ENCODE assay signal across 17 cellular contexts in the genomic region with DNA sequence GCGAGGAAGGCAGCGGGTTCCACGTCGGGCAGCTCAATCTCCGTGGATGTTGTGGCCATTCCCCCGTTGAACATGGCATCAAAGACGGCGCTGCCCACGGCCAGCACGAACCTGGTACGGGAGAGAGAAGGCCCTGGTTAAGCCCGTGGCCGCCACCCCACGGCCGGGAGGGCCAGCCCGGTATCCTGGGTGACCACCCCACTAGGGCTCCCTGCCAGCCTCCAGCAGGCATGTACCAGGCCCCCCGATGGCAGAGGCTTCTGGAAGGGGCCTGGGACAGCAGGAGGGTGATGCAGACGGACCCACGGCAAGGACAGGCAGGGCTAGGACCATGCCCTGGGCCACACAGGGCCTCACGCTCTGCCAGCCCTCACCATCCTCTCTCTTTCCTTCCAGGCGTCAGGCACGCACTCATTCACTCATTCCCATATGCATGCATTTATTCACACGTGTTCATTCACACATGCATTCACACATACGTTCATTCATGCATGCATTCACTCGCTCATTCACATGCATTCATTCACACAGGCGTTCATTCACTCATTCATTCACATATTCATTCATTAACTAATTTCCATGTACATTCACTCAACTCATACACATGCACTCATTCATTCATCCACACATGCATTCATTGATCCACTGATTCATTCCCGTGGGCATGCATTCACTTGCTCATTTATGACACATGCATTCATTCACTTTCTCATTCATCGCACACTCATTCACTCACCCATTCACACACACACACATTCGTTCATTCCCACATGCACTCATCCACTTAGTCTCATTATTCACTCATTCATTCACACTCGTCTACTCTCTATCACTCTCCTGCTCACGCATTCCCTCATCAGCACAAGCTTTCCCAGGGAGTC. TPM values are rescaled to one million over a fixed set of nuclear protein-coding genes. Genes with fewer than 3 reads are reported as not detected.
DNase-seq lines count a peak whose midpoint lies in the region; ATAC-seq, FAIRE-seq and TF ChIP-seq lines count a peak whose summit lies in the region.
"Had no signal": no experiment of that assay in that cellular context is flagged by ENCODE, and none has a peak within 500 bp of the region (broad histone marks: within the 10 kb centered on the region; RNA-seq: fewer than 3 reads in every experiment).

No MANE protein-coding gene starts in this region.

- TF ChIP-seq RAD21 in HepG2 (CRISPR knock-in tag; IDR thresholded peaks at IDR 0.05) (no peak), GM12878 (IDR thresholded peaks at IDR 0.05; ENCODE audit: insufficient read depth, low read depth, low read length) (no peak)

- H3K4me1 ChIP-seq in HepG2 (ENCODE audit: insufficient read depth, low read length) (no peaks in the 10 kb centered on the region), right lobe of liver (no peaks in the 10 kb centered on the region), GM12878 (ENCODE audit: control insufficient read depth, insufficient read depth, low read length) (peaks cover 7% of the 10 kb centered on the region)

- no peak; the same call in 2 of the 3 replicates for ATAC-seq in HepG2
- ATAC-seq in right lobe of liver: no peak
- no peak for ATAC-seq in GM12878

- no peak overlapping the region for H3K9ac ChIP-seq in HepG2 (ENCODE audit: insufficient read depth, low read depth, low read length)
- H3K9ac ChIP-seq in GM12878 (ENCODE audit: control insufficient read depth, insufficient read depth, low read length): no peak overlapping the region
- H3K9ac ChIP-seq: GM23248 had no signal

- DNase-seq in HepG2 (ENCODE audit: low spot score) (no peak), right lobe of liver (no peak), GM12878 (ENCODE audit: low read depth, low spot score) (no peak), iPS-NIHi11 (ENCODE audit: low spot score) (peak; percentile 5), SK-N-DZ (ENCODE audit: low spot score) (no peak), dermis blood vessel endothelial cell (no peak), GM13976 (ENCODE audit: low spot score) (no peak)
- DNase-seq: C1 segment of cervical spinal cord, DMS79 treated with DMSO at 0.1 percent for 48 hours, GM23248, IMR-90, NCI-H187, NCI-H446, NCI-H69, SIG-M5 had no signal

- BruUV-seq in HepG2 (replicated peaks; lab: Mats Ljungman, UMichigan) (no TSS peak), GM12878 (replicated peaks; lab: Mats Ljungman, UMichigan) (TSS peak; percentile 62)

- H3K79me2 ChIP-seq in HepG2 (ENCODE audit: insufficient read depth, low read length) (no peaks in the 10 kb centered on the region), GM12878 (ENCODE audit: control insufficient read depth, insufficient read depth, low read length) (no peaks in the 10 kb centered on the region)

- FAIRE-seq in HepG2 (lab: Jason Lieb, UNC): no peak
- FAIRE-seq in GM12878 (lab: Jason Lieb, UNC): no peak
- FAIRE-seq: A204.1, GM18507 had no signal

- WGBS in HepG2 (ENCODE audit: low lambda C conversion rate): 97% methylated on average over 15 of the region's 31 CpGs
- 93% methylated on average over 12 of the region's 31 CpGs for WGBS in right lobe of liver (ENCODE audit: insufficient coverage, low coverage, low lambda C conversion rate, missing lambda C conversion rate)
- 83% methylated on average over 31 of the region's 31 CpGs for WGBS in GM12878 (ENCODE audit: insufficient coverage, insufficient replicate concordance, low lambda C conversion rate, missing lambda C conversion rate)

- no peak overlapping the region for H3K4me3 ChIP-seq in HepG2 (replicated peaks in 1 of 3; ENCODE audit: insufficient read depth in 1 of 3, low read depth in 2 of 3, low read length in 3 of 3)
- no peak overlapping the region for H3K4me3 ChIP-seq in right lobe of liver
- H3K4me3 ChIP-seq in GM12878: no peak overlapping the region
- H3K4me3 ChIP-seq: GM23248 had no signal

- no peak overlapping the region for H2AFZ ChIP-seq in HepG2 (ENCODE audit: low read length)
- no peak overlapping the region for H2AFZ ChIP-seq in GM12878 (ENCODE audit: control insufficient read depth, low read depth, low read length)
- H2AFZ ChIP-seq: GM23248 had no signal

- H3K36me3 ChIP-seq in HepG2 (replicated peaks in 1 of 2; ENCODE audit: control insufficient read depth in 1 of 2, insufficient read depth in 2 of 2, low read length in 2 of 2): peaks cover 2 to 4% of the 10 kb centered on the region in 2 experiments; a peak in 2 of 5 replicates
- peaks cover 0 to 14% (median 5%) of the 10 kb centered on the region in 4 donors for H3K36me3 ChIP-seq in right lobe of liver
- no peaks in the 10 kb centered on the region for H3K36me3 ChIP-seq in GM12878 (ENCODE audit: control insufficient read depth in 2 of 2, insufficient read depth in 2 of 2, low read length in 1 of 2)

- H4K20me1 ChIP-seq in HepG2 (ENCODE audit: insufficient read depth, low read length) (no peaks in the 10 kb centered on the region), GM12878 (ENCODE audit: control insufficient read depth, insufficient read depth) (no peaks in the 10 kb centered on the region)

- no peak for TF ChIP-seq CTCF in HepG2 (CRISPR knock-in tag; IDR thresholded peaks at IDR 0.05)
- no peak for TF ChIP-seq CTCF in right lobe of liver (IDR thresholded peaks at IDR 0.05)
- no peak for TF ChIP-seq CTCF in GM12878 (IDR thresholded peaks at IDR 0.05 in 2 of 3, conservative IDR thresholded peaks at IDR 0.05 in 1 of 3; ENCODE audit: control insufficient read depth in 2 of 3, extremely low read depth in 1 of 3, insufficient read depth in 1 of 3, low read depth in 3 of 3, low read length in 3 of 3)
- no peak for TF ChIP-seq CTCF in GM13976 (IDR thresholded peaks at IDR 0.05; ENCODE audit: borderline replicate concordance, control extremely low read depth, extremely low read depth, insufficient read depth, missing control alignments)

- no peaks in the 10 kb centered on the region for H3K9me3 ChIP-seq in HepG2 (ENCODE audit: low read length)
- no peaks in the 10 kb centered on the region for H3K9me3 ChIP-seq in right lobe of liver
- H3K9me3 ChIP-seq in GM12878 (replicated peaks; ENCODE audit: control insufficient read depth, insufficient read depth, low read length): no peaks in the 10 kb centered on the region; the same call in 2 of the 3 replicates

- in situ Hi-C loops in HepG2 (cut with HindIII; ENCODE audit: extremely low pct_ligation_motif_present, low pct_unique_long_range_greater_than_20kb) (no loop called here), GM12878 (cut with MboI) (no loop called here), GM13976 (cut with MboI; ENCODE audit: low sequenced_read_pairs, unreplicated experiment) (no loop called here)

- H3K27me3 ChIP-seq in HepG2 (ENCODE audit: control insufficient read depth in 1 of 2, insufficient read depth in 2 of 2, low read length in 2 of 2) (no peaks in the 10 kb centered on the region), right lobe of liver (no peaks in the 10 kb centered on the region), GM12878 (replicated peaks in 1 of 2; ENCODE audit: control insufficient read depth in 2 of 2, insufficient read depth in 2 of 2, low read length in 1 of 2) (no peaks in the 10 kb centered on the region)

- no peak for TF ChIP-seq EP300 in HepG2 (IDR thresholded peaks at IDR 0.05; ENCODE audit: low read depth in 2 of 2, low read length in 2 of 2)
- TF ChIP-seq EP300 in HepG2 (CRISPR knock-in tag; IDR thresholded peaks at IDR 0.05; ENCODE audit: borderline replicate concordance): no peak
- no peak for TF ChIP-seq EP300 in GM12878 (IDR thresholded peaks at IDR 0.05; ENCODE audit: borderline replicate concordance in 1 of 2, control insufficient read depth in 1 of 2, low read depth in 2 of 2, low read length in 2 of 2)

- CTCF ChIA-PET in HepG2 (lab: Yijun Ruan, JAX; ENCODE audit: low intra/inter-chr PET ratio, low total read pairs): no interaction called here
- CTCF ChIA-PET in GM12878 (lab: Yijun Ruan, JAX): no interaction called here

- TF ChIP-seq POLR2A in HepG2 (IDR thresholded peaks at IDR 0.05; ENCODE audit: insufficient read depth in 1 of 2, low read depth in 2 of 2, low read length in 2 of 2) (0 out of 4 replicates have a peak, but pooled peaks of 1 of the 2 experiments have one; percentile 24), right lobe of liver (IDR thresholded peaks at IDR 0.05) (no peak), GM12878 (IDR thresholded peaks at IDR 0.05; ENCODE audit: low read depth, low read length) (no peak)

- intact Hi-C loops in HepG2 (cut with micrococcal nuclease; ENCODE audit: unreplicated experiment): no loop called here
- intact Hi-C loops in right lobe of liver (cut with DNase I): no loop called here
- intact Hi-C loops in GM12878 (cut with micrococcal nuclease; ENCODE audit: unreplicated experiment): no loop called here

- POLR2A ChIA-PET in HepG2 (lab: Yijun Ruan, JAX): no interaction called here
- POLR2A ChIA-PET in GM12878 (lab: Charles Lee): no interaction called here

- H3K4me2 ChIP-seq in HepG2 (ENCODE audit: low read depth, low read length) (no peak overlapping the region), GM12878 (ENCODE audit: control insufficient read depth, insufficient read depth) (no peak overlapping the region)

- SMC1A ChIA-PET in GM12878 (lab: Charles Lee; ENCODE audit: uncharacterized antibody, unreplicated experiment): no interaction called here

- RAD21 ChIA-PET in GM12878 (lab: Charles Lee; ENCODE audit: unreplicated experiment): no interaction called here

- no peak overlapping the region for H3K27ac ChIP-seq in HepG2 (ENCODE audit: extremely low read length, insufficient read depth, low read length)
- no peak overlapping the region for H3K27ac ChIP-seq in right lobe of liver
- no peak overlapping the region for H3K27ac ChIP-seq in GM12878 (ENCODE audit: control insufficient read depth, insufficient read depth)
- H3K27ac ChIP-seq: GM23248 had no signal

RNA-seq across cellular contexts. Expression of gene BTBD2, which starts 17.9 kb away (rescaled TPM):
- 28.1 and 30.9 TPM in 2 replicates for total RNA-seq in HepG2 (2016; rRNA removed; fragmentation: Illumina TruSeq; extraction: Trizol)
- 33.3 and 38.0 TPM in 2 replicates for total RNA-seq in HepG2 (2016; cell fraction: cytosol; rRNA removed; fragmentation: Illumina TruSeq; extraction: Trizol; ENCODE audit: low read depth)
- 26.7 and 27.1 TPM in 2 replicates for total RNA-seq in HepG2 (2016; cell fraction: insoluble cytoplasmic fraction; rRNA removed; fragmentation: Illumina TruSeq; extraction: Trizol)
- 73.7 and 74.9 TPM in 2 replicates for total RNA-seq in HepG2 (2016; cell fraction: membrane; rRNA removed; fragmentation: Illumina TruSeq; extraction: Trizol)
- 18.7 and 18.8 TPM in 2 replicates for total RNA-seq in HepG2 (2016; cell fraction: nucleus; rRNA removed; fragmentation: Illumina TruSeq; extraction: Trizol)
- polyA plus RNA-seq in HepG2 (2011; rRNA removed): 45.3 and 45.6 TPM in 2 replicates
- 23.9 and 43.2 TPM in 2 replicates for polyA plus RNA-seq in HepG2 (2011; cell fraction: cytosol; rRNA removed)
- 43.1 and 48.6 TPM in 2 replicates for polyA plus RNA-seq in HepG2 (2011; cell fraction: nucleus; rRNA removed)
- polyA plus RNA-seq in HepG2 (2012): 46.5 and 49.0 TPM in 2 replicates
- 74.0 and 79.4 TPM in 2 replicates for polyA plus RNA-seq in HepG2 (2016; cell fraction: cytosol; fragmentation: Illumina TruSeq; extraction: Trizol; ENCODE audit: low read depth)
- 39.4 and 51.6 TPM in 2 replicates for polyA plus RNA-seq in HepG2 (2016; cell fraction: insoluble cytoplasmic fraction; fragmentation: Illumina TruSeq; extraction: Trizol; ENCODE audit: low read depth)
- 106 and 123 TPM in 2 replicates for polyA plus RNA-seq in HepG2 (2016; cell fraction: membrane; fragmentation: Illumina TruSeq; extraction: Trizol; ENCODE audit: low read depth)
- 43.6 and 45.5 TPM in 2 replicates for polyA plus RNA-seq in HepG2 (2016; cell fraction: nucleus; fragmentation: Illumina TruSeq; extraction: Trizol; ENCODE audit: insufficient read depth, low read depth)
- polyA minus RNA-seq in HepG2 (2011; rRNA and poly(A)+ RNA removed; ENCODE audit: low replicate concordance): 32.8 and 55.6 TPM in 2 replicates
- polyA minus RNA-seq in HepG2 (2011; cell fraction: cytosol; rRNA and poly(A)+ RNA removed): 39.1 and 43.2 TPM in 2 replicates
- 10.3 and 12.1 TPM in 2 replicates for polyA minus RNA-seq in HepG2 (2011; cell fraction: nucleus; rRNA and poly(A)+ RNA removed)
- total RNA-seq in right lobe of liver: 10 to 100 TPM; 22.2 to 42.6 (median 29.2) TPM
- total RNA-seq in GM12878 (2013; cell fraction: nucleolus; rRNA removed): 28.6 and 36.5 TPM in 2 replicates
- total RNA-seq in GM12878 (2014; rRNA removed): 18.3 and 19.9 TPM in 2 replicates
- 8.2 and 10.6 TPM in 2 replicates for total RNA-seq in GM12878 (2014; rRNA removed; fragmentation: Illumina TruSeq; extraction: Trizol)
- total RNA-seq in GM12878 (2021): 62.2 and 66.2 TPM in 2 replicates
- polyA plus RNA-seq in GM12878 (2011; ENCODE audit: low read depth): 14.1 TPM
- 8.8 and 18.6 TPM in 2 replicates for polyA plus RNA-seq in GM12878 (2011; rRNA removed)
- 17.6 and 23.3 TPM in 2 replicates for polyA plus RNA-seq in GM12878 (2011; cell fraction: cytosol; rRNA removed)
- polyA plus RNA-seq in GM12878 (2011; cell fraction: nucleus; rRNA removed): 31.2 and 32.5 TPM in 2 replicates
- 56.8 and 72.7 TPM in 2 replicates for polyA plus RNA-seq in GM12878 (2012)
- polyA plus RNA-seq in GM12878 (2014; fragmentation: Illumina TruSeq; extraction: Trizol): 3.2 and 10.1 TPM in 2 replicates
- polyA plus RNA-seq in GM12878 (2014; fragmentation: Nextera tagmentation; extraction: Ambion mirVana): under 1 TPM; 0.13 to 0.37 TPM
- 45.4 and 50.9 TPM in 2 replicates for polyA plus RNA-seq in GM12878 (2014; rRNA removed)
- polyA plus RNA-seq in GM12878 (2016; fragmentation: Nextera tagmentation; extraction: Ambion mirVana): 1 to 10 TPM; 4.5 to 5.5 TPM
- 7.7 and 16.5 TPM in 2 replicates for polyA minus RNA-seq in GM12878 (2011; rRNA and poly(A)+ RNA removed)
- polyA minus RNA-seq in GM12878 (2011; cell fraction: cytosol; rRNA and poly(A)+ RNA removed): 16.2 TPM in 2 replicates
- 5.9 and 13.0 TPM in 2 replicates for polyA minus RNA-seq in GM12878 (2011; cell fraction: nucleus; rRNA and poly(A)+ RNA removed)
- 94.2 and 137 TPM in 2 replicates for polyA plus RNA-seq in SK-N-DZ (2014; cell fraction: cytosol; rRNA removed)
- 74.0 and 88.6 TPM in 2 replicates for polyA plus RNA-seq in SK-N-DZ (2014; cell fraction: nucleus; rRNA removed)
- 51.7 and 135 TPM in 2 replicates for total RNA-seq in dermis blood vessel endothelial cell

RNA-seq across cellular contexts. Expression of gene MKNK2, which starts 53.5 kb away (rescaled TPM):
- 35.5 and 44.9 TPM in 2 replicates for total RNA-seq in HepG2 (2016; rRNA removed; fragmentation: Illumina TruSeq; extraction: Trizol)
- total RNA-seq in HepG2 (2016; cell fraction: cytosol; rRNA removed; fragmentation: Illumina TruSeq; extraction: Trizol; ENCODE audit: low read depth): 52.3 and 57.0 TPM in 2 replicates
- total RNA-seq in HepG2 (2016; cell fraction: insoluble cytoplasmic fraction; rRNA removed; fragmentation: Illumina TruSeq; extraction: Trizol): 30.7 and 45.2 TPM in 2 replicates
- total RNA-seq in HepG2 (2016; cell fraction: membrane; rRNA removed; fragmentation: Illumina TruSeq; extraction: Trizol): 90.7 and 98.8 TPM in 2 replicates
- total RNA-seq in HepG2 (2016; cell fraction: nucleus; rRNA removed; fragmentation: Illumina TruSeq; extraction: Trizol): 29.7 and 31.4 TPM in 2 replicates
- polyA plus RNA-seq in HepG2 (2011; rRNA removed): 112 and 129 TPM in 2 replicates
- polyA plus RNA-seq in HepG2 (2011; cell fraction: cytosol; rRNA removed): 75.6 and 125 TPM in 2 replicates
- 253 and 307 TPM in 2 replicates for polyA plus RNA-seq in HepG2 (2011; cell fraction: nucleus; rRNA removed)
- polyA plus RNA-seq in HepG2 (2012): 68.1 and 73.6 TPM in 2 replicates
- polyA plus RNA-seq in HepG2 (2016; cell fraction: cytosol; fragmentation: Illumina TruSeq; extraction: Trizol; ENCODE audit: low read depth): 65.6 and 66.5 TPM in 2 replicates
- 34.0 and 45.2 TPM in 2 replicates for polyA plus RNA-seq in HepG2 (2016; cell fraction: insoluble cytoplasmic fraction; fragmentation: Illumina TruSeq; extraction: Trizol; ENCODE audit: low read depth)
- 77.4 and 85.7 TPM in 2 replicates for polyA plus RNA-seq in HepG2 (2016; cell fraction: membrane; fragmentation: Illumina TruSeq; extraction: Trizol; ENCODE audit: low read depth)
- 73.2 and 74.3 TPM in 2 replicates for polyA plus RNA-seq in HepG2 (2016; cell fraction: nucleus; fragmentation: Illumina TruSeq; extraction: Trizol; ENCODE audit: insufficient read depth, low read depth)
- 79.7 and 204 TPM in 2 replicates for polyA minus RNA-seq in HepG2 (2011; rRNA and poly(A)+ RNA removed; ENCODE audit: low replicate concordance)
- 99.9 and 101 TPM in 2 replicates for polyA minus RNA-seq in HepG2 (2011; cell fraction: cytosol; rRNA and poly(A)+ RNA removed)
- polyA minus RNA-seq in HepG2 (2011; cell fraction: nucleus; rRNA and poly(A)+ RNA removed): 40.2 and 51.7 TPM in 2 replicates
- 100 to 1,000 TPM in 4 of 6 experiments, 10 to 100 TPM in 2; 80.5 to 218 (median 117) TPM for total RNA-seq in right lobe of liver
- 200 and 243 TPM in 2 replicates for total RNA-seq in GM12878 (2013; cell fraction: nucleolus; rRNA removed)
- 159 and 168 TPM in 2 replicates for total RNA-seq in GM12878 (2014; rRNA removed)
- 70.3 and 77.9 TPM in 2 replicates for total RNA-seq in GM12878 (2014; rRNA removed; fragmentation: Illumina TruSeq; extraction: Trizol)
- 365 and 378 TPM in 2 replicates for total RNA-seq in GM12878 (2021)
- 99.4 TPM for polyA plus RNA-seq in GM12878 (2011; ENCODE audit: low read depth)
- 113 and 223 TPM in 2 replicates for polyA plus RNA-seq in GM12878 (2011; rRNA removed)
- 264 and 354 TPM in 2 replicates for polyA plus RNA-seq in GM12878 (2011; cell fraction: cytosol; rRNA removed)
- polyA plus RNA-seq in GM12878 (2011; cell fraction: nucleus; rRNA removed): 566 and 615 TPM in 2 replicates
- polyA plus RNA-seq in GM12878 (2012): 257 and 345 TPM in 2 replicates
- polyA plus RNA-seq in GM12878 (2014; fragmentation: Illumina TruSeq; extraction: Trizol): 29.6 and 61.9 TPM in 2 replicates
- polyA plus RNA-seq in GM12878 (2014; fragmentation: Nextera tagmentation; extraction: Ambion mirVana): 10 to 100 TPM in 1 of 2 experiments, 1 to 10 TPM in 1; 9.6 to 17.6 TPM
- 195 and 218 TPM in 2 replicates for polyA plus RNA-seq in GM12878 (2014; rRNA removed)
- polyA plus RNA-seq in GM12878 (2016; fragmentation: Nextera tagmentation; extraction: Ambion mirVana): 10 to 100 TPM; 38.3 to 53.3 TPM
- polyA minus RNA-seq in GM12878 (2011; rRNA and poly(A)+ RNA removed): 188 and 408 TPM in 2 replicates
- 223 and 291 TPM in 2 replicates for polyA minus RNA-seq in GM12878 (2011; cell fraction: cytosol; rRNA and poly(A)+ RNA removed)
- polyA minus RNA-seq in GM12878 (2011; cell fraction: nucleus; rRNA and poly(A)+ RNA removed): 114 and 130 TPM in 2 replicates
- polyA plus RNA-seq in SK-N-DZ (2014; cell fraction: cytosol; rRNA removed): 43.2 and 44.6 TPM in 2 replicates
- polyA plus RNA-seq in SK-N-DZ (2014; cell fraction: nucleus; rRNA removed): 59.1 and 76.4 TPM in 2 replicates
- 147 and 289 TPM in 2 replicates for total RNA-seq in dermis blood vessel endothelial cell

RNA-seq across cellular contexts. Expression of gene CSNK1G2, which starts 56.6 kb away (rescaled TPM):
- total RNA-seq in HepG2 (2016; rRNA removed; fragmentation: Illumina TruSeq; extraction: Trizol): 29.7 and 53.8 TPM in 2 replicates
- 40.6 and 41.0 TPM in 2 replicates for total RNA-seq in HepG2 (2016; cell fraction: cytosol; rRNA removed; fragmentation: Illumina TruSeq; extraction: Trizol; ENCODE audit: low read depth)
- 26.8 and 56.3 TPM in 2 replicates for total RNA-seq in HepG2 (2016; cell fraction: insoluble cytoplasmic fraction; rRNA removed; fragmentation: Illumina TruSeq; extraction: Trizol)
- total RNA-seq in HepG2 (2016; cell fraction: membrane; rRNA removed; fragmentation: Illumina TruSeq; extraction: Trizol): 85.2 and 87.4 TPM in 2 replicates
- total RNA-seq in HepG2 (2016; cell fraction: nucleus; rRNA removed; fragmentation: Illumina TruSeq; extraction: Trizol): 39.2 and 46.8 TPM in 2 replicates
- polyA plus RNA-seq in HepG2 (2011; rRNA removed): 72.5 and 88.4 TPM in 2 replicates
- 33.8 and 56.1 TPM in 2 replicates for polyA plus RNA-seq in HepG2 (2011; cell fraction: cytosol; rRNA removed)
- 380 and 522 TPM in 2 replicates for polyA plus RNA-seq in HepG2 (2011; cell fraction: nucleus; rRNA removed)
- polyA plus RNA-seq in HepG2 (2012): 38.6 and 40.4 TPM in 2 replicates
- polyA plus RNA-seq in HepG2 (2016; cell fraction: cytosol; fragmentation: Illumina TruSeq; extraction: Trizol; ENCODE audit: low read depth): 39.6 and 47.2 TPM in 2 replicates
- 36.1 and 45.7 TPM in 2 replicates for polyA plus RNA-seq in HepG2 (2016; cell fraction: insoluble cytoplasmic fraction; fragmentation: Illumina TruSeq; extraction: Trizol; ENCODE audit: low read depth)
- 79.1 and 81.2 TPM in 2 replicates for polyA plus RNA-seq in HepG2 (2016; cell fraction: membrane; fragmentation: Illumina TruSeq; extraction: Trizol; ENCODE audit: low read depth)
- polyA plus RNA-seq in HepG2 (2016; cell fraction: nucleus; fragmentation: Illumina TruSeq; extraction: Trizol; ENCODE audit: insufficient read depth, low read depth): 157 TPM in 2 replicates
- 51.2 and 83.6 TPM in 2 replicates for polyA minus RNA-seq in HepG2 (2011; rRNA and poly(A)+ RNA removed; ENCODE audit: low replicate concordance)
- 23.6 and 25.2 TPM in 2 replicates for polyA minus RNA-seq in HepG2 (2011; cell fraction: cytosol; rRNA and poly(A)+ RNA removed)
- polyA minus RNA-seq in HepG2 (2011; cell fraction: nucleus; rRNA and poly(A)+ RNA removed): 18.2 and 21.2 TPM in 2 replicates
- total RNA-seq in right lobe of liver: 10 to 100 TPM; 14.4 to 35.2 (median 22.6) TPM
- total RNA-seq in GM12878 (2013; cell fraction: nucleolus; rRNA removed): 158 and 167 TPM in 2 replicates
- 78.9 and 79.6 TPM in 2 replicates for total RNA-seq in GM12878 (2014; rRNA removed)
- 24.6 and 32.5 TPM in 2 replicates for total RNA-seq in GM12878 (2014; rRNA removed; fragmentation: Illumina TruSeq; extraction: Trizol)
- total RNA-seq in GM12878 (2021): 67.3 and 71.3 TPM in 2 replicates
- 12.9 TPM for polyA plus RNA-seq in GM12878 (2011; ENCODE audit: low read depth)
- polyA plus RNA-seq in GM12878 (2011; rRNA removed): 25.2 and 54.1 TPM in 2 replicates
- 62.5 and 117 TPM in 2 replicates for polyA plus RNA-seq in GM12878 (2011; cell fraction: cytosol; rRNA removed)
- 467 and 499 TPM in 2 replicates for polyA plus RNA-seq in GM12878 (2011; cell fraction: nucleus; rRNA removed)
- 55.3 and 64.5 TPM in 2 replicates for polyA plus RNA-seq in GM12878 (2012)
- 3.1 and 17.5 TPM in 2 replicates for polyA plus RNA-seq in GM12878 (2014; fragmentation: Illumina TruSeq; extraction: Trizol)
- under 1 TPM; 0.64 to 0.84 TPM for polyA plus RNA-seq in GM12878 (2014; fragmentation: Nextera tagmentation; extraction: Ambion mirVana)
- 107 and 109 TPM in 2 replicates for polyA plus RNA-seq in GM12878 (2014; rRNA removed)
- 1 to 10 TPM; 4.6 to 5.6 TPM for polyA plus RNA-seq in GM12878 (2016; fragmentation: Nextera tagmentation; extraction: Ambion mirVana)
- polyA minus RNA-seq in GM12878 (2011; rRNA and poly(A)+ RNA removed): 31.1 and 54.8 TPM in 2 replicates
- polyA minus RNA-seq in GM12878 (2011; cell fraction: cytosol; rRNA and poly(A)+ RNA removed): 25.0 and 31.3 TPM in 2 replicates
- 30.7 and 54.0 TPM in 2 replicates for polyA minus RNA-seq in GM12878 (2011; cell fraction: nucleus; rRNA and poly(A)+ RNA removed)
- 89.9 and 99.4 TPM in 2 replicates for polyA plus RNA-seq in SK-N-DZ (2014; cell fraction: cytosol; rRNA removed)
- polyA plus RNA-seq in SK-N-DZ (2014; cell fraction: nucleus; rRNA removed): 481 and 510 TPM in 2 replicates
- total RNA-seq in dermis blood vessel endothelial cell: 73.9 and 125 TPM in 2 replicates

Comparison
In these comparisons a context has a peak if more than half of its experiments do, and no peak if none do; other contexts are left out.
1. Of the 75 proteins assayed by ChIP-seq in both HepG2 and GM12878: peak only in HepG2: POLR2AphosphoS5, TARDBP and ZNF687; only in GM12878: BCL3 and ZNF24; in both: none; in neither: 69; mixed calls (peak in some experiments, not most) for 1.